ENCODE assay signal across 9 cellular contexts in genomic region chr2:159617080-159617479, GRCh38. TPM values are rescaled to one million over a fixed set of nuclear protein-coding genes. Genes with fewer than 3 reads are reported as not detected.
DNase-seq lines count a peak whose midpoint lies in the region; ATAC-seq, FAIRE-seq and TF ChIP-seq lines count a peak whose summit lies in the region.
"Had no signal": no experiment of that assay in that cellular context is flagged by ENCODE, and none has a peak within 500 bp of the region (broad histone marks: within the 10 kb centered on the region; RNA-seq: fewer than 3 reads in every experiment).

No MANE protein-coding gene starts in this region.

- H3K4me3 ChIP-seq in SJSA1 (no peak overlapping the region), right cardiac atrium (ENCODE audit: low read length) (peak overlapping the region; percentile 83), psoas muscle (peak overlapping the region; percentile 83)

- 14% methylated on average over 4 of the region's 4 CpGs for WGBS in right cardiac atrium
- 6 to 9% (median 7%) methylated on average over 4 of the region's 4 CpGs for WGBS in psoas muscle, 3 donors

- H3K27ac ChIP-seq in SJSA1, result 0 out of 2 replicates have a peak overlapping the region, but pooled peaks have one; percentile 92
- H3K27ac ChIP-seq in right cardiac atrium (ENCODE audit: low read length), result no peak overlapping the region
- peak overlapping the region; percentile 92 for H3K27ac ChIP-seq in psoas muscle

- ATAC-seq in right cardiac atrium (no peak), psoas muscle (no peak), GM21717 (IDR thresholded peaks at IDR 0.05; ENCODE audit: unreplicated experiment) (no peak)

- FAIRE-seq in D721Med (lab: Jason Lieb, UNC), result no peak

- no peak for TF ChIP-seq CTCF in psoas muscle (IDR thresholded peaks at IDR 0.05)
- no peak for TF ChIP-seq CTCF in D721Med (IDR thresholded peaks at IDR 0.05; ENCODE audit: insufficient read depth, missing control alignments)

- intact Hi-C loops in right cardiac atrium (cut with DNase I), result loop anchor here in 2 of 4 donors (5.0 to 10.0 kb wide), 2 partner anchors 95 to 98 kb away; partner anchors contain the start of gene MARCHF7 (in 2 of the 2)
- intact Hi-C loops in psoas muscle (cut with DNase I), result loop anchor here (2.0 to 5.0 kb wide), 3 partner anchors 96 to 105 kb away; partner anchors contain the start of gene MARCHF7 (in 1 of the 2)

- H3K36me3 ChIP-seq in SJSA1 (no peaks in the 10 kb centered on the region; the same call in 1 of the 2 replicates), psoas muscle (ENCODE audit: insufficient read depth in 1 of 2, low read depth in 1 of 2) (no peaks in the 10 kb centered on the region)

- H3K27me3 ChIP-seq in SJSA1 (replicated peaks) (no peaks in the 10 kb centered on the region), right cardiac atrium (ENCODE audit: control insufficient read depth, insufficient read depth) (no peaks in the 10 kb centered on the region), psoas muscle (ENCODE audit: insufficient read depth in 3 of 3, low read length in 2 of 3) (no peaks in the 10 kb centered on the region)

- no peaks in the 10 kb centered on the region for H3K9me3 ChIP-seq in SJSA1 (replicated peaks)
- no peaks in the 10 kb centered on the region for H3K9me3 ChIP-seq in right cardiac atrium (ENCODE audit: control insufficient read depth, low read length)
- H3K9me3 ChIP-seq in psoas muscle, result no peaks in the 10 kb centered on the region

- DNase-seq in DMS53 treated with DMSO at 0.1 percent for 48 hours (lab: John Stamatoyannopoulos, UW; ENCODE audit: unreplicated experiment) (peak; percentile 65), SJSA1 (ENCODE audit: low read depth in 1 of 2, low spot score in 2 of 2) (no peak), right cardiac atrium (no peak), psoas muscle (no peak), NCI-H345 (lab: John Stamatoyannopoulos, UW) (no peak), D721Med (ENCODE audit: insufficient read length, low spot score) (no peak)
- no peak for DNase-seq in effector CD8-positive, alpha-beta T cell (lab: John Stamatoyannopoulos, UW)
- DNase-seq: activated naive CD4-positive, alpha-beta T cell treated with anti-CD3 and anti-CD28 coated beads, Interleukin-2, amount 10 ng/mL, durations not matched to agents 7 days and 5 days had no signal

- H3K4me1 ChIP-seq in SJSA1 (replicated peaks) (peaks cover 6% of the 10 kb centered on the region; the same call in 1 of the 2 replicates), right cardiac atrium (ENCODE audit: control insufficient read depth, insufficient read depth, low read length) (no peaks in the 10 kb centered on the region), psoas muscle (peaks cover 17% of the 10 kb centered on the region)

RNA-seq across cellular contexts. Expression of gene BAZ2B, which starts 0.7 kb away (rescaled TPM):
- 15.0 and 20.5 TPM in 2 replicates for total RNA-seq in SJSA1 (2014; rRNA removed; shearing (Covaris generic))
- total RNA-seq in right cardiac atrium (10 to 100 TPM; 34.8 to 43.2 (median 41.8) TPM), psoas muscle (10 to 100 TPM; 22.7 to 27.0 (median 25.3) TPM)
- polyA plus RNA-seq in right cardiac atrium (16.1 TPM), psoas muscle (10 to 100 TPM in 1 of 3 donors, 1 to 10 TPM in 2; 7.5 to 12.3 (median 9.0) TPM)
